ENCODE assay signal across 8 cellular contexts in genomic region chr14:56117765-56118610, GRCh38. TPM values are rescaled to one million over a fixed set of nuclear protein-coding genes. Genes with fewer than 3 reads are reported as not detected.
DNase-seq lines count a peak whose midpoint lies in the region; ATAC-seq and TF ChIP-seq lines count a peak whose summit lies in the region.

Gene PELI2, plus strand, starts transcription at chr14:56118411. Its CDS starts 250 bp downstream, at chr14:56118661.

- H3K27me3 ChIP-seq in right atrium auricular region = no peaks in the 10 kb centered on the region
- H3K27me3 ChIP-seq in psoas muscle (ENCODE audit: insufficient read depth in 3 of 3, low read length in 2 of 3) = no peaks in the 10 kb centered on the region
- H3K27me3 ChIP-seq in upper lobe of right lung = no peaks in the 10 kb centered on the region

- peak within 1 kb of the TSS; percentile 84 to 88 for H3K27ac ChIP-seq in right atrium auricular region
- peak within 1 kb of the TSS; percentile 80 for H3K27ac ChIP-seq in psoas muscle
- peak within 1 kb of the TSS; percentile 88 for H3K27ac ChIP-seq in upper lobe of right lung

- H3K36me3 ChIP-seq in right atrium auricular region (no peaks in the 10 kb centered on the region), psoas muscle (ENCODE audit: insufficient read depth in 1 of 2, low read depth in 1 of 2) (no peaks in the 10 kb centered on the region), upper lobe of right lung (no peaks in the 10 kb centered on the region)

- peak; percentile 26 for DNase-seq in GM04504 (ENCODE audit: low read depth)
- DNase-seq in NCI-H128 (lab: John Stamatoyannopoulos, UW; ENCODE audit: unreplicated experiment) = peak; percentile 43
- peak; percentile 60 to 86 (median 75) for DNase-seq in T-helper 2 cell
- DNase-seq in amygdala (lab: John Stamatoyannopoulos, UW) = peak in 51 of 56 donors; percentile 38 to 88 (median 72)
- no peak for DNase-seq in right atrium auricular region (ENCODE audit: low spot score)
- DNase-seq in psoas muscle = peak; percentile 77 to 87
- DNase-seq in upper lobe of right lung = peak; percentile 93

- TF ChIP-seq CTCF in right atrium auricular region (IDR thresholded peaks at IDR 0.05) = no peak
- no peak for TF ChIP-seq CTCF in psoas muscle (IDR thresholded peaks at IDR 0.05)
- TF ChIP-seq CTCF in upper lobe of right lung (IDR thresholded peaks at IDR 0.05) = no peak

- WGBS in psoas muscle, 3 donors = 0 to 1% (median 0%) methylated on average over 56 to 96 of the region's 96 CpGs

- ATAC-seq in HG02588 (IDR thresholded peaks at IDR 0.05; ENCODE audit: unreplicated experiment) (peak; percentile 61), psoas muscle (peak; percentile 76 to 85 (median 78)), upper lobe of right lung (peak; percentile 88)

- H3K9me3 ChIP-seq in right atrium auricular region (no peaks in the 10 kb centered on the region), psoas muscle (no peaks in the 10 kb centered on the region), upper lobe of right lung (no peaks in the 10 kb centered on the region)

- H3K4me1 ChIP-seq in right atrium auricular region (peaks cover 0 to 24% of the 10 kb centered on the region in 2 donors), psoas muscle (no peaks in the 10 kb centered on the region), upper lobe of right lung (peaks cover 33% of the 10 kb centered on the region)

- H3K4me3 ChIP-seq in right atrium auricular region = peak within 1 kb of the TSS; percentile 57 to 93
- H3K4me3 ChIP-seq in psoas muscle = peak within 1 kb of the TSS; percentile 89
- H3K4me3 ChIP-seq in upper lobe of right lung = peak within 1 kb of the TSS; percentile 88

- intact Hi-C loops in psoas muscle (cut with DNase I) = loop anchor here in 1 of 2 donors (2.0 to 10.0 kb wide), 3 partner anchors 79 to 413 kb away; no protein-coding TSS in a partner anchor
- intact Hi-C loops in upper lobe of right lung (cut with DNase I) = no loop called here

RNA-seq across cellular contexts. Expression of gene PELI2, which starts in this region (rescaled TPM):
- total RNA-seq in right atrium auricular region (1 to 10 TPM; 4.4 to 7.0 TPM), psoas muscle (1 to 10 TPM; 1.9 to 2.9 (median 2.4) TPM), upper lobe of right lung (25.7 TPM)
- under 1 TPM; 0.44 to 0.60 (median 0.44) TPM for polyA plus RNA-seq in psoas muscle
